9 cellular contexts compared by ENCODE assay signal in the genomic region with DNA sequence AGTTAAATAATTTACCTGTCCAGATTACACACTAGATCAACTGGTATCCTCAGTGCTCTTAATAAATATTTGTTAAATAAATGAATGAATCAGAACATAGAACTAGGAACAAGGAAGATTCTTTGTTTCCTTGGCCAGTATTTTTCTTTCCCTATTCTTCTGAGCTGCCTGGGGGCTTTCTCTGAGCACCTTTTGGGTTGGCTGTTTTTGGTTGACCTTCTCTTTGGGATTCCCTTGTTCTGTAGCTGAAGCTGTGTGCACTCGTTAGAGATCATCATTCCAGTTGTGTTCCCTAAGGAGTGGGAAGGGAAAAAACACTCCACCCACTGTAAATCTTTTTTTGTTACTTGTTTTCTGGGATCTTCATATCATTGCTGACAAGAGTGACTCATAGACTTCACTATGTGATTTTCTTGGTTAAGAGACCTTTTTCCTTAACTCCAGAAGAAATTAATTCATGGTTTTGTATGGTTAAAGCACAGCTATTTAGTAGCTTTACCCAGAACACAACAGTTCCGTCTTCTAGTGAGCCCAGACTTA.
DNase-seq lines count a peak whose midpoint lies in the region; ATAC-seq and TF ChIP-seq lines count a peak whose summit lies in the region.
"Had no signal": no experiment of that assay in that cellular context is flagged by ENCODE, and none has a peak within 500 bp of the region (broad histone marks: within the 10 kb centered on the region; RNA-seq: fewer than 3 reads in every experiment).

No MANE protein-coding gene starts in this region.

- DNase-seq in COLO829 (ENCODE audit: low spot score) (peak; percentile 28), fibroblast of pulmonary artery (ENCODE audit: low read depth) (peak; percentile 53), gastrocnemius medialis (no peak), pons (ENCODE audit: low spot score) (no peak)
- DNase-seq: activated CD4-positive, alpha-beta T cell treated with anti-CD3 and anti-CD28 coated beads, Interleukin-2, amount 50 U/mL, for 1 hour had no signal

- TF ChIP-seq CTCF in fibroblast of pulmonary artery (IDR thresholded peaks at IDR 0.05; ENCODE audit: low read length, missing control alignments): no peak
- TF ChIP-seq CTCF in gastrocnemius medialis (IDR thresholded peaks at IDR 0.05 in 4 of 5, conservative IDR thresholded peaks at IDR 0.05 in 1 of 5): no peak

- no peaks in the 10 kb centered on the region for H3K36me3 ChIP-seq in gastrocnemius medialis

- no peaks in the 10 kb centered on the region for H3K27me3 ChIP-seq in gastrocnemius medialis

- H3K4me1 ChIP-seq in gastrocnemius medialis: peaks cover 93% of the 10 kb centered on the region in 2 donors

- intact Hi-C loops in gastrocnemius medialis (cut with DNase I; ENCODE audit: low total_unique reads): no loop called here

- no peaks in the 10 kb centered on the region for H3K9me3 ChIP-seq in gastrocnemius medialis

- no peak overlapping the region for H3K4me3 ChIP-seq in fibroblast of pulmonary artery (replicated peaks; ENCODE audit: low read depth, low read length)
- H3K4me3 ChIP-seq in gastrocnemius medialis: no peak overlapping the region

- in situ Hi-C loops in gastrocnemius medialis (cut with MboI; ENCODE audit: low sequenced_read_pairs in 4 of 4): loop anchor here in 1 of 4 donors (10.0 kb wide), 2 partner anchors 55 to 75 kb away; no protein-coding TSS in a partner anchor

- TF ChIP-seq POLR2A in gastrocnemius medialis (IDR thresholded peaks at IDR 0.05): no peak

- ATAC-seq in SK-N-SH treated with all-trans-retinoic acid at 6 μM for 48 hours (peak; percentile 54), gastrocnemius medialis (peak; percentile 31 to 51), HG03520 (IDR thresholded peaks at IDR 0.05; ENCODE audit: unreplicated experiment) (no peak), GM19455 (IDR thresholded peaks at IDR 0.05; ENCODE audit: unreplicated experiment) (no peak), GM19467 (IDR thresholded peaks at IDR 0.05; ENCODE audit: unreplicated experiment) (no peak)

- peak overlapping the region; percentile 35 to 86 (median 62) for H3K27ac ChIP-seq in gastrocnemius medialis

TF ChIP-seq in SK-N-SH treated with all-trans-retinoic acid at 6 μM for 48 hours, 23 proteins besides CTCF, POLR2A, EP300 and RAD21:
- TF ChIP-seq, protein P1, sequence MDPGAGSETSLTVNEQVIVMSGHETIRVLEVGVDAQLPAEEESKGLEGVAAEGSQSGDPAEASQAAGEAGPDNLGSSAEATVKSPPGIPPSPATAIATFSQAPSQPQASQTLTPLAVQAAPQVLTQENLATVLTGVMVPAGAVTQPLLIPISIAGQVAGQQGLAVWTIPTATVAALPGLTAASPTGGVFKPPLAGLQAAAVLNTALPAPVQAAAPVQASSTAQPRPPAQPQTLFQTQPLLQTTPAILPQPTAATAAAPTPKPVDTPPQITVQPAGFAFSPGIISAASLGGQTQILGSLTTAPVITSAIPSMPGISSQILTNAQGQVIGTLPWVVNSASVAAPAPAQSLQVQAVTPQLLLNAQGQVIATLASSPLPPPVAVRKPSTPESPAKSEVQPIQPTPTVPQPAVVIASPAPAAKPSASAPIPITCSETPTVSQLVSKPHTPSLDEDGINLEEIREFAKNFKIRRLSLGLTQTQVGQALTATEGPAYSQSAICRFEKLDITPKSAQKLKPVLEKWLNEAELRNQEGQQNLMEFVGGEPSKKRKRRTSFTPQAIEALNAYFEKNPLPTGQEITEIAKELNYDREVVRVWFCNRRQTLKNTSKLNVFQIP (CRISPR knock-in tag; IDR thresholded peaks at IDR 0.05; ENCODE audit: borderline replicate concordance, low read depth): no peak
- TF ChIP-seq ARNTL (CRISPR knock-in tag; IDR thresholded peaks at IDR 0.05; ENCODE audit: borderline replicate concordance, low read depth): no peak
- no peak for TF ChIP-seq ESRRG (CRISPR knock-in tag; IDR thresholded peaks at IDR 0.05)
- TF ChIP-seq ZNF8 (CRISPR knock-in tag; IDR thresholded peaks at IDR 0.05): no peak
- TF ChIP-seq BACH2 (CRISPR knock-in tag; IDR thresholded peaks at IDR 0.05; ENCODE audit: borderline replicate concordance): no peak
- TF ChIP-seq, protein P2, sequence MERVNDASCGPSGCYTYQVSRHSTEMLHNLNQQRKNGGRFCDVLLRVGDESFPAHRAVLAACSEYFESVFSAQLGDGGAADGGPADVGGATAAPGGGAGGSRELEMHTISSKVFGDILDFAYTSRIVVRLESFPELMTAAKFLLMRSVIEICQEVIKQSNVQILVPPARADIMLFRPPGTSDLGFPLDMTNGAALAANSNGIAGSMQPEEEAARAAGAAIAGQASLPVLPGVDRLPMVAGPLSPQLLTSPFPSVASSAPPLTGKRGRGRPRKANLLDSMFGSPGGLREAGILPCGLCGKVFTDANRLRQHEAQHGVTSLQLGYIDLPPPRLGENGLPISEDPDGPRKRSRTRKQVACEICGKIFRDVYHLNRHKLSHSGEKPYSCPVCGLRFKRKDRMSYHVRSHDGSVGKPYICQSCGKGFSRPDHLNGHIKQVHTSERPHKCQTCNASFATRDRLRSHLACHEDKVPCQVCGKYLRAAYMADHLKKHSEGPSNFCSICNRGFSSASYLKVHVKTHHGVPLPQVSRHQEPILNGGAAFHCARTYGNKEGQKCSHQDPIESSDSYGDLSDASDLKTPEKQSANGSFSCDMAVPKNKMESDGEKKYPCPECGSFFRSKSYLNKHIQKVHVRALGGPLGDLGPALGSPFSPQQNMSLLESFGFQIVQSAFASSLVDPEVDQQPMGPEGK (CRISPR knock-in tag; IDR thresholded peaks at IDR 0.05; ENCODE audit: borderline replicate concordance): no peak
- TF ChIP-seq ZFP30 (CRISPR knock-in tag; IDR thresholded peaks at IDR 0.05): no peak
- no peak for TF ChIP-seq RARB (CRISPR knock-in tag; IDR thresholded peaks at IDR 0.05)
- TF ChIP-seq, protein P3, sequence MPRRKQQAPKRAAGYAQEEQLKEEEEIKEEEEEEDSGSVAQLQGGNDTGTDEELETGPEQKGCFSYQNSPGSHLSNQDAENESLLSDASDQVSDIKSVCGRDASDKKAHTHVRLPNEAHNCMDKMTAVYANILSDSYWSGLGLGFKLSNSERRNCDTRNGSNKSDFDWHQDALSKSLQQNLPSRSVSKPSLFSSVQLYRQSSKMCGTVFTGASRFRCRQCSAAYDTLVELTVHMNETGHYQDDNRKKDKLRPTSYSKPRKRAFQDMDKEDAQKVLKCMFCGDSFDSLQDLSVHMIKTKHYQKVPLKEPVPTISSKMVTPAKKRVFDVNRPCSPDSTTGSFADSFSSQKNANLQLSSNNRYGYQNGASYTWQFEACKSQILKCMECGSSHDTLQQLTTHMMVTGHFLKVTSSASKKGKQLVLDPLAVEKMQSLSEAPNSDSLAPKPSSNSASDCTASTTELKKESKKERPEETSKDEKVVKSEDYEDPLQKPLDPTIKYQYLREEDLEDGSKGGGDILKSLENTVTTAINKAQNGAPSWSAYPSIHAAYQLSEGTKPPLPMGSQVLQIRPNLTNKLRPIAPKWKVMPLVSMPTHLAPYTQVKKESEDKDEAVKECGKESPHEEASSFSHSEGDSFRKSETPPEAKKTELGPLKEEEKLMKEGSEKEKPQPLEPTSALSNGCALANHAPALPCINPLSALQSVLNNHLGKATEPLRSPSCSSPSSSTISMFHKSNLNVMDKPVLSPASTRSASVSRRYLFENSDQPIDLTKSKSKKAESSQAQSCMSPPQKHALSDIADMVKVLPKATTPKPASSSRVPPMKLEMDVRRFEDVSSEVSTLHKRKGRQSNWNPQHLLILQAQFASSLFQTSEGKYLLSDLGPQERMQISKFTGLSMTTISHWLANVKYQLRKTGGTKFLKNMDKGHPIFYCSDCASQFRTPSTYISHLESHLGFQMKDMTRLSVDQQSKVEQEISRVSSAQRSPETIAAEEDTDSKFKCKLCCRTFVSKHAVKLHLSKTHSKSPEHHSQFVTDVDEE (CRISPR knock-in tag; IDR thresholded peaks at IDR 0.05): no peak
- no peak for TF ChIP-seq ZNF70 (CRISPR knock-in tag; IDR thresholded peaks at IDR 0.05)

Comparison
In these comparisons a context has a peak if more than half of its experiments do, and no peak if none do; other contexts are left out.
1. DNase-seq: peak in COLO829 (single experiment) and fibroblast of pulmonary artery (single experiment); none in gastrocnemius medialis (0 of 2) and pons (single experiment).
2. ATAC-seq: peak in SK-N-SH treated with all-trans-retinoic acid at 6 μM for 48 hours (single experiment) and gastrocnemius medialis (2 of 2); none in HG03520 (single experiment), GM19455 (single experiment) and GM19467 (single experiment).